ENCODE assay signal across 16 cellular contexts in the genomic region with DNA sequence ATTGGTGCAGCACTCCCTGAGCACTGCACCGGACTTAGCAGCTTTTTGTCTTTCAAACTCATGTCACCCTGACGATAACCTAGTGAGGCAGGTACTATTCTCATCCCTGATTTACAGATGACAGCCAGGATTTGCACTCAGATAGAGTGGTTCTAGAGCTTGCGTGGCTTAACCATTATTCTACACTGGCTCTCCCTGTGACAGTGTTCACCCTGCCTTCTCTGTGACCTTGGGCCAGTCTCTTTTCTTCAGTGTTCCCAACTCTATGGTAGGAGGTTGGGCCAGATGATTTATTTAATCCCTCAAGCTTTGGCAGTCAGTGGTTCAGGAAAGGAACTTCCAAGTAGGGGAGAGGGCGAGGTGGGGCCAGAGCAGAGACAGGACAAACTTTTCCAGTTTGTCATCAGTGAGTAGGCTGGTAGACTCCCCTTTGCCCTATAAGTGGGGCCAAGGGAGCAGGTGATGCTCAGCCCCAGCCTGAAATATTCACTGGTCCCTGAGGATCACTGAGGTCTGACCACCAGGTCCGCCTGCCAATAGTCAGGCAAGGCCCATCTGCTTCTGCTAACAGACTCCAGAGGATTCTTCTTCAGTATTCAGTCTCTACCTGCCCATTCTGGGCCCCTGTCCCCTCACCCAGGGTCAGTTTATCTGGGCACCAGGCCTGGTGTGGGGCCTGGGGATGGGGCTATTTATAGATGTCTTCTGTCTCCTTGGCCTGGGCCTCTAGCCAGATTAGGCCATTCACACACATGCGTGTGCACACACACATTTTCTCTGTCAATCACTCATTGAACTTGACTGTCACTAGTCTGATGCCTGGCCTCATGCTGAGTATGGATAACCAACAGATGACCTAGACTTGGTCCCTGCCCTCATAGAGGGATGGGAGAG. TPM values are rescaled to one million over a fixed set of nuclear protein-coding genes. Genes with fewer than 3 reads are reported as not detected.
DNase-seq lines count a peak whose midpoint lies in the region; ATAC-seq and TF ChIP-seq lines count a peak whose summit lies in the region.
"Had no signal": no experiment of that assay in that cellular context is flagged by ENCODE, and none has a peak within 500 bp of the region (broad histone marks: within the 10 kb centered on the region; RNA-seq: fewer than 3 reads in every experiment).

No MANE protein-coding gene starts in this region.

- intact Hi-C loops in A673 (cut with micrococcal nuclease; ENCODE audit: unreplicated experiment), result no loop called here

- H3K27me3 ChIP-seq in neuronal stem cell (ENCODE audit: control insufficient read depth in 3 of 3, insufficient read depth in 3 of 3, low read depth in 1 of 3, low read length in 3 of 3), result no peaks in the 10 kb centered on the region
- H3K27me3 ChIP-seq in A673 (replicated peaks; ENCODE audit: insufficient read depth, low read depth, low read length, poor library complexity), result no peaks in the 10 kb centered on the region

- no peak overlapping the region for H3K4me3 ChIP-seq in neuronal stem cell (ENCODE audit: low read length in 2 of 2)
- no peak overlapping the region for H3K4me3 ChIP-seq in A673 (ENCODE audit: low read depth, low read length, poor library complexity, severe bottlenecking)
- H3K4me3 ChIP-seq: lower lobe of right lung had no signal

- no peak overlapping the region for H3K14ac ChIP-seq in neuronal stem cell (ENCODE audit: low read length)

- no peak overlapping the region for H3K4ac ChIP-seq in neuronal stem cell (ENCODE audit: low read length)

- H2BK5ac ChIP-seq in neuronal stem cell (ENCODE audit: low read length), result no peak overlapping the region

- no peak overlapping the region for H2BK120ac ChIP-seq in neuronal stem cell (ENCODE audit: low read depth, low read length)

- no TSS peak for BruUV-seq in A673 (replicated peaks; lab: Mats Ljungman, UMichigan)

- no peak overlapping the region for H4K91ac ChIP-seq in neuronal stem cell (ENCODE audit: low read depth, low read length, poor library complexity)

- H2BK15ac ChIP-seq in neuronal stem cell (ENCODE audit: low read length), result no peak overlapping the region

- POLR2A ChIA-PET in A673 (lab: Charles Lee; ENCODE audit: low non-redundant PET), result no interaction called here

- no peak overlapping the region for H3K9ac ChIP-seq in neuronal stem cell (ENCODE audit: low read depth, low read length, poor library complexity)

- H3K23ac ChIP-seq in neuronal stem cell (ENCODE audit: low read depth, low read length, poor library complexity), result no peak overlapping the region

- DNase-seq in GM04504 (ENCODE audit: low read depth) (peak; percentile 15), T1000 (lab: John Stamatoyannopoulos, UW) (peak; percentile 24), globus pallidus (ENCODE audit: low spot score) (peak; percentile 46), neuronal stem cell (ENCODE audit: low spot score) (no peak), A673 (ENCODE audit: low spot score) (no peak), HK-2 (ENCODE audit: unreplicated experiment) (no peak), COLO829 (ENCODE audit: low spot score) (no peak)
- DNase-seq: activated CD8-positive, alpha-beta T cell treated with anti-CD3 and anti-CD28 coated beads for 36 hours; activated gamma-delta T cell; KBM-7; lower lobe of right lung; NCI-H187; NCI-H774; SHP77 treated with DMSO at 0.1 percent for 48 hours; stimulated activated CD4-positive, alpha-beta T cell treated with anti-CD3 and anti-CD28 coated beads, Interleukin-2, amount 100 ng/mL, for 24 hours had no signal

- no CpG with 5 or more reads among the region's 6 CpGs for WGBS in neuronal stem cell (ENCODE audit: extremely low coverage in 2 of 2, insufficient read length in 2 of 2, insufficient replicate concordance in 1 of 2), 2 donors

- H3K4me1 ChIP-seq in neuronal stem cell (ENCODE audit: control insufficient read depth in 2 of 2, insufficient read depth in 1 of 2, low read depth in 1 of 2, low read length in 2 of 2) (peaks cover 4 to 8% of the 10 kb centered on the region in 2 donors), A673 (ENCODE audit: insufficient read depth, low read length, poor library complexity, severe bottlenecking) (no peaks in the 10 kb centered on the region)
- H3K4me1 ChIP-seq: lower lobe of right lung had no signal

- no peaks in the 10 kb centered on the region for H3K79me1 ChIP-seq in neuronal stem cell (ENCODE audit: low read depth, low read length)

- H4K8ac ChIP-seq in neuronal stem cell (ENCODE audit: low read depth, low read length), result no peak overlapping the region

- no peak for ATAC-seq in HG02763 (IDR thresholded peaks at IDR 0.05; ENCODE audit: unreplicated experiment)
- ATAC-seq: activated CD8-positive, alpha-beta T cell treated with anti-CD3 and anti-CD28 coated beads for 36 hours had no signal

- H3K4me2 ChIP-seq in neuronal stem cell (ENCODE audit: insufficient read depth, low read length, poor library complexity, severe bottlenecking), result no peak overlapping the region

- H2BK12ac ChIP-seq in neuronal stem cell (ENCODE audit: low read length), result no peak overlapping the region

- peak overlapping the region; percentile 57 for H2AK5ac ChIP-seq in neuronal stem cell (ENCODE audit: low read depth, low read length)

- H3K36me3 ChIP-seq in neuronal stem cell (replicated peaks in 1 of 2; ENCODE audit: control insufficient read depth in 2 of 2, insufficient read depth in 2 of 2, low read length in 2 of 2), result no peaks in the 10 kb centered on the region
- H3K36me3 ChIP-seq in A673 (ENCODE audit: insufficient read depth, low read length, poor library complexity, severe bottlenecking), result no peaks in the 10 kb centered on the region
- H3K36me3 ChIP-seq: lower lobe of right lung had no signal

- H3K9me3 ChIP-seq in neuronal stem cell (replicated peaks in 1 of 2; ENCODE audit: control insufficient read depth in 2 of 2, insufficient read depth in 1 of 2, low read depth in 1 of 2, low read length in 2 of 2), result no peaks in the 10 kb centered on the region
- no peaks in the 10 kb centered on the region for H3K9me3 ChIP-seq in A673 (ENCODE audit: low read depth, low read length, poor library complexity, severe bottlenecking)
- H3K9me3 ChIP-seq: lower lobe of right lung had no signal

- TF ChIP-seq CTCF in A673 (conservative IDR thresholded peaks at IDR 0.05; ENCODE audit: low read depth, low read length), result no peak

- H3K27ac ChIP-seq in neuronal stem cell (replicated peaks; ENCODE audit: low read length), result no peak overlapping the region
- no peak overlapping the region for H3K27ac ChIP-seq in A673 (ENCODE audit: low read depth, low read length, poor library complexity, severe bottlenecking)
- H3K27ac ChIP-seq: lower lobe of right lung had no signal

- H2AFZ ChIP-seq in neuronal stem cell (ENCODE audit: low read length), result no peak overlapping the region

- CTCF ChIA-PET in A673 (lab: Charles Lee), result no interaction called here

- H3K18ac ChIP-seq in neuronal stem cell (ENCODE audit: low read length), result no peak overlapping the region

RNA-seq across cellular contexts. Expression of a gene that starts 8.8 kb away (rescaled TPM):
- polyA plus RNA-seq in neuronal stem cell (2013, experiment 1 of 2), result 2.4 TPM
- polyA plus RNA-seq in neuronal stem cell (2013, experiment 2 of 2), result 2.5 TPM
- 0.66 TPM in 1 of 2 replicates, not detected in the other for total RNA-seq in A673 (2021)

RNA-seq across cellular contexts. Expression of a gene that starts 31.4 kb away (rescaled TPM):
- 36.2 TPM for polyA plus RNA-seq in neuronal stem cell (2013, experiment 1 of 2)
- polyA plus RNA-seq in neuronal stem cell (2013, experiment 2 of 2), result 35.5 TPM
- total RNA-seq in A673 (2021), result 0.30 and 0.42 TPM in 2 replicates

Comparison
In these comparisons a context has a peak if more than half of its experiments do, and no peak if none do; other contexts are left out.
1. DNase-seq: peak in GM04504 (single experiment), T1000 (single experiment) and globus pallidus (single experiment); none in neuronal stem cell (single experiment), A673 (single experiment), HK-2 (single experiment) and COLO829 (single experiment).